ENCODE assay signal across 29 cellular contexts in the genomic region with DNA sequence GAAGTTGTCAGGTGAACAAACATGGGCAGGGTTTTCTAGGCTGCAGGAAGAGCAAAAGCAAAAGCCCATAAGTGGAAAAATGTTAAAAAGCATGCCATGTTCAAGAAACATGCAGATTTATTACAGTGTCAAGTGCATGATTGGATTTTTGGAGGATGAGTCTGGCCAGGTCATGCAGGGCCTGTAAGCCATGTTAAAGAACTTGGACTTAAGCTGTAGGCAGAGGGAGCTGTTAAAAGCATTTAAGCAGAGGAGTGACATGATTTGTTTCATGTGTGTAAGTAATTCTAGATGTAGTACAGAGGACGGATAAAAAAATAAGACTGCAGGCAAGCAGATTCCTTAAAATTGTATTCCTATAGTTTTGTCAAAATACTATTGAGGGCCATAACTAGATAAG.
"Had no signal": no experiment of that assay in that cellular context is flagged by ENCODE, and none has a peak within 500 bp of the region (broad histone marks: within the 10 kb centered on the region; RNA-seq: fewer than 3 reads in every experiment).

No MANE protein-coding gene starts in this region.

- H3K27ac Mint-ChIP-seq: activated naive CD8-positive, alpha-beta T cell treated with anti-CD3 and anti-CD28 coated beads for 36 hours; activated T-helper 2 cell treated with anti-CD3 and anti-CD28 coated beads, Interferon-gamma antibody, Interleukin-2, Interleukin-4, amounts not matched to agents 10 μg/mL and 5 μg/mL and 100 μg/mL, durations not matched to agents 14 hours and 24 hours and 36 hours; endodermal cell had no signal

- H3K4me3 Mint-ChIP-seq: activated naive CD8-positive, alpha-beta T cell treated with anti-CD3 and anti-CD28 coated beads for 36 hours; activated T-cell treated with anti-CD3 and anti-CD28 coated beads, Interleukin-2, amount 50 U/mL, for 4 hours; endodermal cell; neural crest cell had no signal

- H3K36me3 ChIP-seq: esophagus squamous epithelium, gastroesophageal sphincter, heart left ventricle, vagina had no signal

- H3K4me1 Mint-ChIP-seq: activated naive CD8-positive, alpha-beta T cell treated with anti-CD3 and anti-CD28 coated beads for 36 hours; neural crest cell had no signal

- H3K4me1 ChIP-seq: heart left ventricle, testis had no signal

- H3K4me3 ChIP-seq: coronary artery, esophagus squamous epithelium, gastroesophageal sphincter, heart left ventricle, mucosa of descending colon, testis, vagina had no signal

- H3K9me3 ChIP-seq: esophagus squamous epithelium, gastroesophageal sphincter, heart left ventricle, mucosa of descending colon, testis, vagina had no signal

- H3K36me3 Mint-ChIP-seq: activated naive CD8-positive, alpha-beta T cell treated with anti-CD3 and anti-CD28 coated beads for 36 hours had no signal

- H3K9me3 Mint-ChIP-seq: activated naive CD8-positive, alpha-beta T cell treated with anti-CD3 and anti-CD28 coated beads for 36 hours; activated T-cell treated with anti-CD3 and anti-CD28 coated beads, Interleukin-2, amount 50 U/mL, for 4 hours; activated T-helper 2 cell treated with anti-CD3 and anti-CD28 coated beads, Interferon-gamma antibody, Interleukin-2, Interleukin-4, amounts not matched to agents 10 μg/mL and 5 μg/mL and 100 μg/mL, durations not matched to agents 14 hours and 24 hours and 36 hours; neural crest cell had no signal

- H3K27ac ChIP-seq: coronary artery, esophagus squamous epithelium, gastroesophageal sphincter, heart left ventricle, testis, vagina had no signal

- H3K27me3 ChIP-seq: esophagus squamous epithelium, gastroesophageal sphincter, heart left ventricle, testis, vagina had no signal

- ATAC-seq: activated T-cell treated with anti-CD3 and anti-CD28 coated beads, Interleukin-2, amount 50 U/mL, for 4 hours; gastroesophageal sphincter; heart left ventricle; left cardiac atrium; mucosa of descending colon; sciatic nerve had no signal

- H3K27me3 Mint-ChIP-seq: activated naive CD8-positive, alpha-beta T cell treated with anti-CD3 and anti-CD28 coated beads for 36 hours had no signal

- DNase-seq: activated CD4-positive, alpha-beta T cell treated with anti-CD3 and anti-CD28 coated beads for 4 hours; activated CD4-positive, alpha-beta T cell treated with anti-CD3 and anti-CD28 coated beads, Interleukin-2, amount 50 U/mL, for 48 hours; activated CD4-positive, CD25-positive, alpha-beta regulatory T cell; activated CD8-positive, alpha-beta memory T cell treated with anti-CD3 and anti-CD28 coated beads, Interleukin-2, amount 50 U/mL, for 48 hours; activated naive CD4-positive, alpha-beta T cell treated with Interleukin-2 at 50 U/mL for 16 hours; activated naive CD8-positive, alpha-beta T cell treated with anti-CD3 and anti-CD28 coated beads for 36 hours; activated T-cell treated with anti-CD3 and anti-CD28 coated beads, Interleukin-2, amount 50 U/mL, for 4 hours; amniotic stem cell; endodermal cell; esophagus squamous epithelium; heart left ventricle; left cardiac atrium; mesenchymal stem cell; mucosa of descending colon; occipital lobe; small intestine; stimulated activated CD4-positive, alpha-beta T cell treated with anti-CD3 and anti-CD28 coated beads, Interleukin-15, amount 100 ng/mL, for 24 hours; stimulated activated CD4-positive, alpha-beta T cell treated with anti-CD3 and anti-CD28 coated beads, Interleukin-2, amount 100 ng/mL, for 48 hours; stimulated activated CD8-positive, alpha-beta memory T cell treated with anti-CD3 and anti-CD28 coated beads, Interleukin-4, amount 100 ng/mL, for 48 hours; stimulated activated naive CD4-positive, alpha-beta T cell; T1000; testis; trophoblast cell had no signal
